Comparison of ENCODE assay signal across 23 cellular contexts in genomic region chr17:62319846-62320245, GRCh38.
DNase-seq lines count a peak whose midpoint lies in the region; ATAC-seq, FAIRE-seq and TF ChIP-seq lines count a peak whose summit lies in the region.
"Had no signal": no experiment of that assay in that cellular context is flagged by ENCODE, and none has a peak within 500 bp of the region (broad histone marks: within the 10 kb centered on the region; RNA-seq: fewer than 3 reads in every experiment).

No MANE protein-coding gene starts in this region.

- TF ChIP-seq POLR2A in H1 (IDR thresholded peaks at IDR 0.05; ENCODE audit: control extremely low read depth in 1 of 2, low read depth in 2 of 2, low read length in 2 of 2), result no peak

- no peak overlapping the region for H3K4ac ChIP-seq in H1 (replicated peaks; ENCODE audit: insufficient read length, low read depth, low read length)

- H2BK12ac ChIP-seq in H1 (ENCODE audit: low read depth, low read length), result no peak overlapping the region

- H4K91ac ChIP-seq in H1 (replicated peaks; ENCODE audit: insufficient read length, low read length), result no peak overlapping the region

- no peaks in the 10 kb centered on the region for H3K23me2 ChIP-seq in H1 (ENCODE audit: low read depth, low read length)

- H3K27ac ChIP-seq in H1 (ENCODE audit: low read depth, low read length), result no peak overlapping the region
- H3K27ac ChIP-seq: BLaER1 had no signal

- H3K4me2 ChIP-seq in Loucy (ENCODE audit: low read depth, low read length, poor library complexity, severe bottlenecking) (no peak overlapping the region), H1 (ENCODE audit: insufficient read depth in 1 of 2, low read depth in 2 of 2, low read length in 2 of 2) (no peak overlapping the region)
- H3K4me2 ChIP-seq: BLaER1 had no signal

- H4K8ac ChIP-seq in H1 (ENCODE audit: extremely low read depth, insufficient read depth, low read length), result no peak overlapping the region

- H3K56ac ChIP-seq in H1 (replicated peaks; ENCODE audit: insufficient read length, low read depth, low read length), result no peak overlapping the region

- no peaks in the 10 kb centered on the region for H3K36me3 ChIP-seq in Loucy (ENCODE audit: insufficient read depth, low read length)
- H3K36me3 ChIP-seq in H1 (ENCODE audit: control insufficient read depth in 2 of 4, insufficient read depth in 4 of 4, low read length in 3 of 4), result no peaks in the 10 kb centered on the region
- H3K36me3 ChIP-seq: BE2C, BLaER1 had no signal

- H4K5ac ChIP-seq in H1 (ENCODE audit: insufficient read length, low read depth, low read length), result no peak overlapping the region

- no peak overlapping the region for H2BK20ac ChIP-seq in H1 (ENCODE audit: low read length)

- H3K4me1 ChIP-seq in Loucy (ENCODE audit: insufficient read depth, low read length, poor library complexity, severe bottlenecking), result peaks cover 11% of the 10 kb centered on the region
- H3K4me1 ChIP-seq in H1 (replicated peaks in 1 of 4; ENCODE audit: control insufficient read depth in 3 of 4, insufficient read depth in 4 of 4, low read length in 3 of 4), result no peaks in the 10 kb centered on the region
- H3K4me1 ChIP-seq: BE2C, BLaER1 had no signal

- H3K9me3 ChIP-seq in Loucy (ENCODE audit: insufficient read depth, low read depth, low read length), result no peaks in the 10 kb centered on the region
- no peaks in the 10 kb centered on the region for H3K9me3 ChIP-seq in H1 (ENCODE audit: insufficient read depth in 2 of 2, low read depth in 1 of 2, low read length in 1 of 2)
- H3K9me3 ChIP-seq: BE2C, BLaER1 had no signal

- in situ Hi-C loops in SK-MEL-5 (cut with HindIII; ENCODE audit: low pct_unique_long_range_greater_than_20kb, low sequenced_read_pairs) (no loop called here), G401 (cut with HindIII; ENCODE audit: low sequenced_read_pairs) (no loop called here)

- H3K18ac ChIP-seq in H1 (ENCODE audit: extremely low read depth, low read length), result no peak overlapping the region

- FAIRE-seq in H1 (lab: Jason Lieb, UNC) (no peak), urothelium cell line (lab: Jason Lieb, UNC) (peak; percentile 37)
- FAIRE-seq: A204.1, GM12878, GM12892, GM18507 had no signal

- H3K9ac ChIP-seq in Loucy (ENCODE audit: low read depth, low read length, poor library complexity, severe bottlenecking), result no peak overlapping the region
- no peak overlapping the region for H3K9ac ChIP-seq in H1 (replicated peaks in 1 of 4; ENCODE audit: extremely low read depth in 1 of 4, low read depth in 3 of 4, low read length in 3 of 4)
- H3K9ac ChIP-seq: BLaER1 had no signal

- DNase-seq in SK-MEL-5 (ENCODE audit: low read depth, low spot score) (peak; percentile 56), H1 (ENCODE audit: low read depth in 1 of 2, low spot score in 2 of 2) (no peak), urothelium cell line (ENCODE audit: low spot score) (no peak), NCI-H2227 (lab: John Stamatoyannopoulos, UW; ENCODE audit: unreplicated experiment) (no peak), G401 (ENCODE audit: low spot score) (no peak), RKO (ENCODE audit: low spot score) (no peak)
- DNase-seq: 8988T; ACHN; BE2C; C1 segment of cervical spinal cord; CD4-positive, alpha-beta memory T cell; CD4-positive, CD25-positive, alpha-beta regulatory T cell; CD8-positive, alpha-beta memory T cell; COR-L47; DMS79 treated with DMSO at 0.1 percent for 48 hours; GDM1 had no signal

- H3F3A ChIP-seq in Loucy (ENCODE audit: low read depth), result no peaks in the 10 kb centered on the region

- CTCF ChIA-PET in H1 (lab: Charles Lee; ENCODE audit: partially characterized antibody), result no interaction called here

- H2AFZ ChIP-seq in Loucy (ENCODE audit: low read length) (peak overlapping the region; percentile 20), H1 (ENCODE audit: low read length) (peak overlapping the region; percentile 19; the same call in 1 of the 2 replicates)

- WGBS in H1 (ENCODE audit: extremely low coverage in 1 of 2, insufficient coverage in 1 of 2, insufficient read length in 1 of 2, insufficient replicate concordance in 2 of 2, low coverage in 1 of 2, low lambda C conversion rate in 2 of 2, missing lambda C conversion rate in 1 of 2), 2 experiments, result 75% methylated on average over 1 of the region's 1 CpG; no CpG with 5 or more reads in 1 of the 2 experiments

- H3K4me3 ChIP-seq in Loucy (ENCODE audit: low read length, poor library complexity, severe bottlenecking) (no peak overlapping the region), H1 (ENCODE audit: extremely low read depth in 1 of 4, insufficient read depth in 2 of 4, low read depth in 3 of 4, low read length in 4 of 4) (no peak overlapping the region)
- H3K4me3 ChIP-seq: BLaER1, GM12878 had no signal

- H3K79me2 ChIP-seq in Loucy (ENCODE audit: insufficient read depth, low read length) (no peaks in the 10 kb centered on the region), H1 (ENCODE audit: control insufficient read depth in 1 of 2, insufficient read depth in 2 of 2, low read length in 2 of 2) (no peaks in the 10 kb centered on the region)

- no peak overlapping the region for H2BK5ac ChIP-seq in H1 (ENCODE audit: low read depth, low read length)

- TF ChIP-seq EP300 in H1 (IDR thresholded peaks at IDR 0.05; ENCODE audit: borderline replicate concordance in 1 of 2, low read depth in 2 of 2, low read length in 2 of 2), result no peak

- no peak overlapping the region for H3K14ac ChIP-seq in H1 (ENCODE audit: insufficient read length)

- no peaks in the 10 kb centered on the region for H3K27me3 ChIP-seq in Loucy (ENCODE audit: insufficient read depth, low read length, poor library complexity, severe bottlenecking)
- H3K27me3 ChIP-seq in H1 (replicated peaks in 1 of 4; ENCODE audit: control insufficient read depth in 3 of 4, extremely low read depth in 1 of 4, insufficient read depth in 3 of 4, low read length in 3 of 4), result no peaks in the 10 kb centered on the region
- H3K27me3 ChIP-seq: BLaER1 had no signal

- H3K9me2 ChIP-seq in Loucy (replicated peaks; ENCODE audit: low read depth, low read length), result no peaks in the 10 kb centered on the region

- POLR2A ChIA-PET in H1 (lab: Charles Lee; ENCODE audit: partially characterized antibody), result no interaction called here

- no peak for TF ChIP-seq RAD21 in H1 (IDR thresholded peaks at IDR 0.05 in 1 of 2, conservative IDR thresholded peaks at IDR 0.05 in 1 of 2; ENCODE audit: low read depth in 2 of 2, low read length in 2 of 2)

- no peaks in the 10 kb centered on the region for H3K79me1 ChIP-seq in H1 (ENCODE audit: low read depth, low read length)

- TF ChIP-seq CTCF in Loucy (conservative IDR thresholded peaks at IDR 0.05; ENCODE audit: low read length) (no peak), H1 (IDR thresholded peaks at IDR 0.05; ENCODE audit: control extremely low read depth in 1 of 3, insufficient read depth in 1 of 3, low read depth in 1 of 3, low read length in 3 of 3) (no peak)

- no peak overlapping the region for H2AK5ac ChIP-seq in H1 (ENCODE audit: low read depth, low read length)

- no peak overlapping the region for H2BK15ac ChIP-seq in H1 (ENCODE audit: low read length)

- no peak for ATAC-seq in HG03442 (IDR thresholded peaks at IDR 0.05; ENCODE audit: unreplicated experiment)
- ATAC-seq: GM12878 had no signal

- H3K23ac ChIP-seq in H1 (ENCODE audit: insufficient read length), result no peak overlapping the region

- H4K20me1 ChIP-seq in Loucy (ENCODE audit: insufficient read depth, low read length, poor library complexity, severe bottlenecking) (no peaks in the 10 kb centered on the region), H1 (replicated peaks in 1 of 2; ENCODE audit: control insufficient read depth in 1 of 2, insufficient read depth in 2 of 2, low read length in 2 of 2) (no peaks in the 10 kb centered on the region)
- H4K20me1 ChIP-seq: BLaER1 had no signal

- H2BK120ac ChIP-seq in H1 (replicated peaks; ENCODE audit: low read depth, low read length), result no peak overlapping the region

TF ChIP-seq in H1, 55 proteins besides CTCF, POLR2A, EP300 and RAD21:
- TF ChIP-seq KDM1A (IDR thresholded peaks at IDR 0.05; ENCODE audit: borderline replicate concordance, low read length) (no peak), SIN3A (conservative IDR thresholded peaks at IDR 0.05 in 1 of 2, IDR thresholded peaks at IDR 0.05 in 1 of 2; ENCODE audit: low read depth in 1 of 2, low read length in 2 of 2) (no peak), NANOG (IDR thresholded peaks at IDR 0.05; ENCODE audit: insufficient read depth, low read depth, low read length, poor library complexity, severe bottlenecking) (no peak), USF2 (IDR thresholded peaks at IDR 0.05; ENCODE audit: low read length) (no peak), BRCA1 (IDR thresholded peaks at IDR 0.05; ENCODE audit: low read depth, low read length) (no peak), HDAC6 (IDR thresholded peaks at IDR 0.05; ENCODE audit: low read depth, low read length) (no peak), CBX5 (IDR thresholded peaks at IDR 0.05; ENCODE audit: low read depth, low read length) (no peak), E2F6 (IDR thresholded peaks at IDR 0.05) (no peak), RNF2 (IDR thresholded peaks at IDR 0.05; ENCODE audit: borderline replicate concordance, low read depth, low read length, missing control alignments, poor library complexity, severe bottlenecking) (no peak), YY1 (IDR thresholded peaks at IDR 0.05; ENCODE audit: low read depth, low read length) (no peak), RXRA (IDR thresholded peaks at IDR 0.05; ENCODE audit: insufficient read depth, low read depth, low read length) (no peak)
